In the genomic region with DNA sequence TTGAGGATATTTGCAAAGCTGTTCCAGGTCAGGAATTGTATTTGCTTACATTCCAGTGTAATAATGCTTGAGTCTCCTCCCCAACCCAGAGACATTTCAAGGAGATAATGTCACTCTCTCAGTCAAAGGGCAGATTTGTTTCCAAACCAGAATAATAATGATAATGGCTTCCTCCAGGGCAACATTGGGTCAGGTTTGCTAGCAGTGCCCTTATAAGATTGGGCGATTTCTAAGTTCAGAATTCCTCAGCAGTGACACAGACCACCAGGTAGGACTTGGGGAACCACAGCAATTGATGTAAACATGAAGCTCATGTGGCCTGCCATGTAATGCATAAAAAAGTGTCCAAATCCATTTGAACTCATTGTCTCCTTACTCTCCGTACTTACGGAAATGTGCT, we compare ENCODE assay signal across 1 cellular context.
TF ChIP-seq lines count a peak whose summit lies in the region.

No MANE protein-coding gene starts in this region.

TF ChIP-seq in H1, 55 proteins besides CTCF, POLR2A, EP300 and RAD21 (continued from another document):
- TF ChIP-seq CHD7 (IDR thresholded peaks at IDR 0.05; ENCODE audit: insufficient replicate concordance, low read length) (no peak), RXRA (IDR thresholded peaks at IDR 0.05; ENCODE audit: insufficient read depth, low read depth, low read length) (no peak), KDM1A (IDR thresholded peaks at IDR 0.05; ENCODE audit: borderline replicate concordance, low read length) (no peak), MAFK (IDR thresholded peaks at IDR 0.05; ENCODE audit: low read depth, low read length) (no peak), NRF1 (IDR thresholded peaks at IDR 0.05; ENCODE audit: low read depth, low read length) (no peak)
